Comparison of ENCODE assay signal across 8 cellular contexts in genomic region chr1:93878501-93878888, GRCh38. TPM values are rescaled to one million over a fixed set of nuclear protein-coding genes. Genes with fewer than 3 reads are reported as not detected.
DNase-seq lines count a peak whose midpoint lies in the region; ATAC-seq and TF ChIP-seq lines count a peak whose summit lies in the region.

No MANE protein-coding gene starts in this region.

- peak overlapping the region; percentile 92 for H3K27ac ChIP-seq in CD4-positive, alpha-beta memory T cell (ENCODE audit: low read depth, low read length)
- peak overlapping the region; percentile 92 for H3K27ac ChIP-seq in HL-60 (replicated peaks)

- peaks cover 38% of the 10 kb centered on the region for H3K4me1 ChIP-seq in CD4-positive, alpha-beta memory T cell (ENCODE audit: insufficient read depth, low read length)

- H3K36me3 ChIP-seq in CD4-positive, alpha-beta memory T cell (ENCODE audit: insufficient read depth, low read length): peaks cover 41% of the 10 kb centered on the region

- H3K36me3 Mint-ChIP-seq in CD4-positive, alpha-beta memory T cell: peaks cover 35 to 51% of the 10 kb centered on the region in 2 donors
- peaks cover 41% of the 10 kb centered on the region for H3K36me3 Mint-ChIP-seq in WTC11

- peak; percentile 38 to 86 (median 49) for DNase-seq in CD4-positive, alpha-beta memory T cell
- DNase-seq in HL-60 (ENCODE audit: low read depth in 1 of 2, low spot score in 1 of 2) (peak; percentile 48 to 58), WTC11 (ENCODE audit: low spot score) (no peak), cardiac fibroblast (ENCODE audit: low read depth in 2 of 2) (peak; percentile 7 to 42), left kidney (ENCODE audit: low read depth, low spot score) (peak; percentile 47), midbrain (lab: John Stamatoyannopoulos, UW) (no peak)
- peak; percentile 49 to 72 for DNase-seq in stimulated activated CD4-positive, alpha-beta T cell treated with anti-CD3 and anti-CD28 coated beads, Interleukin-4, amount 100 ng/mL, for 4 hours

- H3K27me3 Mint-ChIP-seq in CD4-positive, alpha-beta memory T cell: no peaks in the 10 kb centered on the region
- H3K27me3 Mint-ChIP-seq in WTC11 (ENCODE audit: low read depth): no peaks in the 10 kb centered on the region

- intact Hi-C loops in CD4-positive, alpha-beta memory T cell (cut with micrococcal nuclease): no loop called here

- H3K27ac Mint-ChIP-seq in CD4-positive, alpha-beta memory T cell: peak overlapping the region; percentile 97 to 100 (median 99)
- H3K27ac Mint-ChIP-seq in WTC11: peak overlapping the region; percentile 99

- TF ChIP-seq CTCF in HL-60 (IDR thresholded peaks at IDR 0.05; ENCODE audit: insufficient read depth, low read length): no peak
- no peak for TF ChIP-seq CTCF in WTC11 (IDR thresholded peaks at IDR 0.05)
- no peak for TF ChIP-seq CTCF in cardiac fibroblast (IDR thresholded peaks at IDR 0.05; ENCODE audit: low read depth, low read length)

- H3K9me3 ChIP-seq in CD4-positive, alpha-beta memory T cell (ENCODE audit: control insufficient read depth in 1 of 2, low read length in 2 of 2): no peaks in the 10 kb centered on the region

- no peaks in the 10 kb centered on the region for H3K27me3 ChIP-seq in CD4-positive, alpha-beta memory T cell (ENCODE audit: insufficient read depth, low read length)
- no peaks in the 10 kb centered on the region for H3K27me3 ChIP-seq in HL-60 (ENCODE audit: insufficient read depth, poor library complexity, severe bottlenecking)

- CTCF ChIA-PET in CD4-positive, alpha-beta memory T cell (lab: Charles Lee; ENCODE audit: partially characterized antibody): interaction anchor here (1.2 to 2.9 kb wide), 3 partner anchors 32 to 249 kb away, joined by 4 to 31 read pairs (median 10); partner anchors contain the start of gene GCLM
- CTCF ChIA-PET in WTC11 (lab: Charles Lee): interaction anchor here (1.4 to 2.1 kb wide), 2 partner anchors 32 to 65 kb away, joined by 3 to 4 read pairs; no protein-coding TSS in a partner anchor

- peak; percentile 45 for ATAC-seq in GM19463 (IDR thresholded peaks at IDR 0.05; ENCODE audit: unreplicated experiment)
- no peak for ATAC-seq in WTC11

- POLR2A ChIA-PET in CD4-positive, alpha-beta memory T cell (lab: Charles Lee; ENCODE audit: partially characterized antibody): interaction anchor here (0.9 to 6.4 kb wide), 9 partner anchors 13 to 1047 kb away, joined by 3 to 78 read pairs (median 8); partner anchors contain the start of genes GCLM, MTF2 and RPL5
- POLR2A ChIA-PET in WTC11 (lab: Charles Lee): interaction anchor here (1.2 to 2.0 kb wide), 3 partner anchors 10 to 32 kb away, joined by 5 to 11 read pairs (median 8); partner anchors contain the start of gene GCLM

- peak overlapping the region; percentile 92 to 100 (median 98) for H3K4me3 Mint-ChIP-seq in CD4-positive, alpha-beta memory T cell
- peak overlapping the region; percentile 98 for H3K4me3 Mint-ChIP-seq in WTC11

- peaks cover 30 to 58% (median 44%) of the 10 kb centered on the region in 4 donors for H3K4me1 Mint-ChIP-seq in CD4-positive, alpha-beta memory T cell
- peaks cover 21% of the 10 kb centered on the region for H3K4me1 Mint-ChIP-seq in WTC11

- H3K4me3 ChIP-seq in CD4-positive, alpha-beta memory T cell (ENCODE audit: low read length in 2 of 2): peak overlapping the region; percentile 88 to 96
- H3K4me3 ChIP-seq in HL-60 (replicated peaks; ENCODE audit: insufficient read depth, low read length) (peak overlapping the region; percentile 82), cardiac fibroblast (replicated peaks in 1 of 2; ENCODE audit: low read depth in 2 of 2, low read length in 2 of 2) (peak overlapping the region; percentile 94 to 96)

- H3K9me3 Mint-ChIP-seq in CD4-positive, alpha-beta memory T cell: peaks cover 0 to 3% (median 0%) of the 10 kb centered on the region in 8 donors
- H3K9me3 Mint-ChIP-seq in WTC11: no peaks in the 10 kb centered on the region

TF ChIP-seq in WTC11, 78 proteins besides CTCF, POLR2A, EP300 and RAD21:
- no peak for TF ChIP-seq OVOL2 (CRISPR knock-in tag; IDR thresholded peaks at IDR 0.05; ENCODE audit: borderline replicate concordance)
- TF ChIP-seq, protein P1, sequence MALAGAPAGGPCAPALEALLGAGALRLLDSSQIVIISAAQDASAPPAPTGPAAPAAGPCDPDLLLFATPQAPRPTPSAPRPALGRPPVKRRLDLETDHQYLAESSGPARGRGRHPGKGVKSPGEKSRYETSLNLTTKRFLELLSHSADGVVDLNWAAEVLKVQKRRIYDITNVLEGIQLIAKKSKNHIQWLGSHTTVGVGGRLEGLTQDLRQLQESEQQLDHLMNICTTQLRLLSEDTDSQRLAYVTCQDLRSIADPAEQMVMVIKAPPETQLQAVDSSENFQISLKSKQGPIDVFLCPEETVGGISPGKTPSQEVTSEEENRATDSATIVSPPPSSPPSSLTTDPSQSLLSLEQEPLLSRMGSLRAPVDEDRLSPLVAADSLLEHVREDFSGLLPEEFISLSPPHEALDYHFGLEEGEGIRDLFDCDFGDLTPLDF (CRISPR knock-in tag; IDR thresholded peaks at IDR 0.05): no peak
- no peak for TF ChIP-seq ZNF263 (CRISPR knock-in tag; IDR thresholded peaks at IDR 0.05; ENCODE audit: low read depth)
- no peak for TF ChIP-seq NR1H2 (CRISPR knock-in tag; IDR thresholded peaks at IDR 0.05)
- TF ChIP-seq KAT7 (CRISPR knock-in tag; IDR thresholded peaks at IDR 0.05; ENCODE audit: borderline replicate concordance): no peak
- no peak for TF ChIP-seq EMX1 (CRISPR knock-in tag; IDR thresholded peaks at IDR 0.05)
- no peak for TF ChIP-seq FOXP4 (CRISPR knock-in tag; IDR thresholded peaks at IDR 0.05)
- TF ChIP-seq HMGA2 (CRISPR knock-in tag; IDR thresholded peaks at IDR 0.05): no peak
- no peak for TF ChIP-seq FOXP1 (CRISPR knock-in tag; IDR thresholded peaks at IDR 0.05; ENCODE audit: borderline replicate concordance)
- no peak for TF ChIP-seq ZBTB43 (CRISPR knock-in tag; IDR thresholded peaks at IDR 0.05)
- TF ChIP-seq HMGXB4 (CRISPR knock-in tag; IDR thresholded peaks at IDR 0.05): no peak

RNA-seq across cellular contexts. Expression of gene DNTTIP2, which starts 0.5 kb away (rescaled TPM):
- 10 to 100 TPM; 71.4 to 75.4 TPM for total RNA-seq in CD4-positive, alpha-beta memory T cell
- polyA plus RNA-seq in CD4-positive, alpha-beta memory T cell: 10 to 100 TPM; 52.5 to 86.5 TPM
- total RNA-seq in WTC11 (2021): 56.4 to 61.5 TPM (median 61.0 TPM) in 3 replicates

RNA-seq across cellular contexts. Expression of gene GCLM, which starts 30.7 kb away (rescaled TPM):
- 10 to 100 TPM; 22.0 to 26.8 TPM for total RNA-seq in CD4-positive, alpha-beta memory T cell
- 10 to 100 TPM; 11.4 to 32.8 TPM for polyA plus RNA-seq in CD4-positive, alpha-beta memory T cell
- 10.8 to 14.1 TPM (median 11.5 TPM) in 3 replicates for total RNA-seq in WTC11 (2021)

Comparison
In these comparisons a context has a peak if more than half of its experiments do, and no peak if none do; other contexts are left out.
1. DNase-seq: peak in CD4-positive, alpha-beta memory T cell (5 of 5), HL-60 (2 of 2), cardiac fibroblast (2 of 2), left kidney (single experiment) and stimulated activated CD4-positive, alpha-beta T cell treated with anti-CD3 and anti-CD28 coated beads, Interleukin-4, amount 100 ng/mL, for 4 hours (2 of 2); none in WTC11 (single experiment) and midbrain (single experiment).
2. Peak in every context shown above with its lines, with median percentiles within 50 percentile points of each other: H3K4me3 ChIP-seq.